Comparison of ENCODE assay signal across 1 cellular context in genomic region chr5:52943285-52943684, GRCh38.
TF ChIP-seq lines count a peak whose summit lies in the region.

No MANE protein-coding gene starts in this region.

TF ChIP-seq in K562, 482 proteins besides CTCF, POLR2A, EP300 and RAD21 (continued from another document):
- TF ChIP-seq TCF15 (CRISPR knock-in tag; IDR thresholded peaks at IDR 0.05) (no peak), POU5F1 (IDR thresholded peaks at IDR 0.05; ENCODE audit: borderline replicate concordance, low read depth, low read length, partially characterized antibody) (no peak), RFX5 (IDR thresholded peaks at IDR 0.05; ENCODE audit: low read depth, low read length) (no peak), HMGXB4 (CRISPR knock-in tag; IDR thresholded peaks at IDR 0.05) (no peak), CEBPB (tag; IDR thresholded peaks at IDR 0.05) (no peak), PTBP1 (IDR thresholded peaks at IDR 0.05; ENCODE audit: low read depth, low read length) (no peak)
